ENCODE assay signal across 1 cellular context in the genomic region with DNA sequence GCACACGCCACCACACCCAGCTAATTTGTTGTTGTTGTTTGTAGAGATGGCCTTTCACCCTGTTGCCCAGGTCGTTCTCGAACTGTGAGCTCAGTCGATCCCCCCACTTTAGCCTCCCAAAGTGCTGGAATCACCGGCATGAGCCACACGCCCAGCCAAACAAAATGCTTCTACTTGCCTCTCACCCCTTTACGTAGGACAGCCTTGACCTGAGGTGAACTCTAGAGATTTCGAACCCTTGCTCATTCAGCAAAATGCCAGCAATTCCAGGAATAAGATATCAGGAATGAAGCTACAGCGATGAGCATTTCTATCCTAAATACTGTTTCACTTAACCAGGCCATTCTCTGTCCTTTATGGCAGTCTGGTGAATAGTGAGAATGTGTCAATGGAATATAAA.
TF ChIP-seq lines count a peak whose summit lies in the region.

No MANE protein-coding gene starts in this region.

TF ChIP-seq in H1, 55 proteins besides CTCF, POLR2A, EP300 and RAD21 (continued from another document):
- TF ChIP-seq BRCA1 (IDR thresholded peaks at IDR 0.05; ENCODE audit: low read depth, low read length) = no peak
- no peak for TF ChIP-seq YY1 (IDR thresholded peaks at IDR 0.05; ENCODE audit: low read depth, low read length)
- TF ChIP-seq, protein P1, sequence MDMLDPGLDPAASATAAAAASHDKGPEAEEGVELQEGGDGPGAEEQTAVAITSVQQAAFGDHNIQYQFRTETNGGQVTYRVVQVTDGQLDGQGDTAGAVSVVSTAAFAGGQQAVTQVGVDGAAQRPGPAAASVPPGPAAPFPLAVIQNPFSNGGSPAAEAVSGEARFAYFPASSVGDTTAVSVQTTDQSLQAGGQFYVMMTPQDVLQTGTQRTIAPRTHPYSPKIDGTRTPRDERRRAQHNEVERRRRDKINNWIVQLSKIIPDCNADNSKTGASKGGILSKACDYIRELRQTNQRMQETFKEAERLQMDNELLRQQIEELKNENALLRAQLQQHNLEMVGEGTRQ (IDR thresholded peaks at IDR 0.05; ENCODE audit: low read length) = no peak
- no peak for TF ChIP-seq TAF1 (IDR thresholded peaks at IDR 0.05; ENCODE audit: low read depth, low read length)
- no peak for TF ChIP-seq KDM1A (IDR thresholded peaks at IDR 0.05; ENCODE audit: borderline replicate concordance, low read length)
